26 cellular contexts compared by ENCODE assay signal in the genomic region with DNA sequence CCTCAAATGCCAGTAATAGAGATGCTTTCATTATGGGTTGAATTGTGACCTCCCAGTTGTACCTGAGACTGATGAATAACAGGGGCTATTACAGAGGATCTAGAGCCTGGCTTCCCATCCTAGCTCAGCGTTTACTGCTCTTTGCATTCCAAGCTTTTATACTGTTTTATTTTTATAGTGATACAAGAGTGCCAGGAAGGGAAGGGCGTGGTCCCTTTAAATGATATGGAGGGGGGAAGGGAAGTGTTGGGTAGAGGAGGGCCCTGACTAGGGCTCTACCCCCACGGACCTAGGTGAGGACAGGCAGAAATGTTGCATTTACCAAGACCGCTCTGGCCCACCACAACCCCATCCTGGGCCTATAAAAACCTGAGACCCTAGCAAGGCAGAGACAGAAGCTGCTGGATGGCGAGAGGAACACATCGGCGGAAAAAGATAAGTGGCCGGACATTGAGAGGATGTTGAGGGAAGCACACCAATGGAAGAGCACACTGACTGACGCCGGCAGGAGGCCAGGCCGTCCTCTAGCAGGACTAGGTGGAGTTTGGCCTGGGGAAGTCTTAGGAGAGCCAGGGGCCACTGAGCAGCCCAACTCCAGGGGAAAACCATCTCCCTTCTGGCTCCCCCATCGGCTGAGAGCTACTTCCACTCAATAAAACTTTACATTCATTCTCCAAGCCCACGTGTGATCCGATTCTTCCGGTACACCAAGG.
"Had no signal": no experiment of that assay in that cellular context is flagged by ENCODE, and none has a peak within 500 bp of the region (broad histone marks: within the 10 kb centered on the region; RNA-seq: fewer than 3 reads in every experiment).

No MANE protein-coding gene starts in this region.

- H3K4me3 ChIP-seq: neural progenitor cell, pancreas, prostate gland, right atrium auricular region, right lobe of liver, sigmoid colon, stomach, thoracic aorta, thyroid gland, tibial nerve, upper lobe of right lung, uterus had no signal

- H3K27me3 ChIP-seq: neural progenitor cell, pancreas, right atrium auricular region, right lobe of liver, sigmoid colon, stomach, thyroid gland, tibial nerve, upper lobe of right lung, uterus had no signal

- H3K9me3 ChIP-seq: pancreas, prostate gland, right atrium auricular region, right lobe of liver, sigmoid colon, stomach, thoracic aorta, thyroid gland, tibial nerve, upper lobe of right lung, uterus had no signal

- H3K4me1 ChIP-seq: neural progenitor cell, pancreas, prostate gland, right atrium auricular region, right lobe of liver, stomach, thyroid gland, tibial nerve, upper lobe of right lung, uterus had no signal

- H2AFZ ChIP-seq: neural progenitor cell had no signal

- DNase-seq: naive B cell; naive thymus-derived CD8-positive, alpha-beta T cell; nephron progenitor cell; occipital lobe; retina; right lobe of liver; sigmoid colon; small intestine; stimulated activated CD4-positive, alpha-beta T cell treated with anti-CD3 and anti-CD28 coated beads, Interleukin-15, amount 100 ng/mL, for 24 hours; stimulated activated CD4-positive, alpha-beta T cell treated with anti-CD3 and anti-CD28 coated beads, Interleukin-2, amount 100 ng/mL, for 24 hours; stimulated activated CD4-positive, alpha-beta T cell treated with anti-CD3 and anti-CD28 coated beads, Interleukin-2, amount 100 ng/mL, for 48 hours; stimulated activated CD4-positive, alpha-beta T cell treated with anti-CD3 and anti-CD28 coated beads, Interleukin-4, amount 100 ng/mL, for 24 hours; stimulated activated naive B cell treated with anti-CD40 and anti-IgM and Interleukin-4, amounts not matched to agents 10 μg/mL and 1 μg/mL and 100 μg/mL, for 72 hours; stimulated activated naive CD4-positive, alpha-beta T cell treated with Interleukin-2 at 50 U/mL for 16 hours; stomach; thyroid gland; upper lobe of right lung; uterus had no signal

- H3K9ac ChIP-seq: neural progenitor cell had no signal

- H3K36me3 ChIP-seq: neural progenitor cell, pancreas, prostate gland, right atrium auricular region, right lobe of liver, sigmoid colon, stomach, thoracic aorta, thyroid gland, tibial nerve, upper lobe of right lung, uterus had no signal

- H3K4me2 ChIP-seq: neural progenitor cell had no signal

- ATAC-seq: naive thymus-derived CD8-positive, alpha-beta T cell; natural killer cell treated with Interleukin-12 subunit alpha and Interleukin-12 subunit beta and Interleukin-15 and Interleukin-18, amount 100 ng/mL, for 72 hours; pancreas; right lobe of liver; stimulated activated effector memory CD8-positive, alpha-beta T cell treated with anti-CD3 and anti-CD28 coated beads, Interleukin-12 subunit alpha, Interleukin-12 subunit beta, amount 100 ng/mL, for 72 hours; stimulated activated naive B cell treated with anti-CD40 and anti-IgM and Interleukin-4, amounts not matched to agents 10 μg/mL and 1 μg/mL and 100 μg/mL, for 72 hours; upper lobe of right lung had no signal

- H3K27ac ChIP-seq: neural progenitor cell, pancreas, prostate gland, right atrium auricular region, right lobe of liver, sigmoid colon, stomach, thoracic aorta, thyroid gland, tibial nerve, upper lobe of right lung, uterus had no signal
